ENCODE assay signal across 1 cellular context in the genomic region with DNA sequence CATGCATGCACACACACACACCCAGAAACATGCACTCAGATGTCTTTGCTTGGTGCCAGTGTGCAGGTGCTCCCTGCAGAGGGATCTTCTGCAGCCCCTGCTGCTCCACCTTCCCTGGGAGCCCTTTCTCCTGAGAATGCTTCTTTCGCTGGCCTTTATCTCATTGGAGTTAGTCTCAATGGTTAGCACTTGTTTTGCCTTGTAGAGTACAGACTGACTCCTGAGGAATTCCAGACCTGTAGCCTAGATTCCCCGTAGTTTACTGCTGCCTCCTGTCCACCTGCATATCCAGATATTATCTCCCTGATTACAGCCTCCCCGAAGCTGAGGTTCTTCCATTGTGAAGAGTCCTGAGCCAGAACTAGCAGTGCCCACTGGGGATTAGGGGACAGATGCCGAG.
TF ChIP-seq lines count a peak whose summit lies in the region.

No MANE protein-coding gene starts in this region.

TF ChIP-seq in GM23338, 12 proteins besides CTCF, POLR2A, EP300 and RAD21 (continued from another document):
- TF ChIP-seq ZNF462 (CRISPR knock-in tag; IDR thresholded peaks at IDR 0.05) (peak; percentile 59; the same call in 1 of the 2 replicates), STAT1 (IDR thresholded peaks at IDR 0.05; ENCODE audit: unreplicated experiment) (no peak)
